Comparison of ENCODE assay signal across 8 cellular contexts in the genomic region with DNA sequence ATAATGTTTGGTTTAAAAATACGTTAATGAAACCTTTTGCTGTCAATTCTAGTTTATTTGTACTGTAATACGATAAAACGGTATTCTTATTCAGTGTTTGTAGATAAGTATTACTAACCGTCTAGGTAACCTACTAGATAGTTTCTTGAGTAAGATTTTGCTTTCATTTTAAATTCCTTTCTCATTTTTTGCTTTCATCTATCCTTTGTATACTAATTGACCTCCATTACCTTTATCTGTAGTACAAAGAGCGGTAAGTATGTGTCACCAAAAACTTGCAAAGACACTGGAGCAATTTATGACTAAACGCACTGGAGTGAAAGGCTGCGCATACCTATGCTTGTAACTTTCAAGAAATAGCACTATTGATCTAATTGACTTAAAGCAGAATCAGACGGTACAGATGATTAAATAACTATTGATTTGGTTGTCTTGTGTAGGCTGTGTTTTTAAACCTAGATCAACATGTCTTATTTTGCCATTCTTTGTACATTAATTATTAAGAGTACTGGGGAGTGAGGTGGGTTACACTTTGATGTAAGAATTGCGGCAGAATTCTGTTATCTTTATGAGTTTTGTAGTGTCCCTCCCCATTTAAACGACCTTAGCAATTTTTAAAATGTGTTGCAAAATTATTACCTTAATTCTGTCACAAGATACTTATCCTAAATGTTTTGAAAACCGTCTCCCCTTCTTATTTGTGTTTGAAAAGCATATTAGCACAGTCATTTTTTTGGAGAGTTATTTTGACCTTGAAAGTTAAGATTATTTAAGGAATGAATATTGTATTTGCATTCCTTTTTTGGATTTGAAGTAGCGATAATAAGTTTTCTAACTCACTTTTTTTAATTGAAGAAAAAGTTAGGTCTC. TPM values are rescaled to one million over a fixed set of nuclear protein-coding genes. Genes with fewer than 3 reads are reported as not detected.
DNase-seq lines count a peak whose midpoint lies in the region; ATAC-seq, FAIRE-seq and TF ChIP-seq lines count a peak whose summit lies in the region.

No MANE protein-coding gene starts in this region.

- ATAC-seq in K562 = no peak

- TF ChIP-seq EP300 in K562 (IDR thresholded peaks at IDR 0.05; ENCODE audit: low read length) = no peak

- POLR2A ChIA-PET in K562 (lab: Yijun Ruan, JAX) = interaction anchor here (0.8 kb wide), 2 partner anchors 167 to 838 kb away, joined by 3 read pairs; no protein-coding TSS in a partner anchor

- H3K9me1 ChIP-seq in K562 (ENCODE audit: control insufficient read depth, insufficient read depth, low read length) = no peaks in the 10 kb centered on the region

- FAIRE-seq in K562 (lab: Jason Lieb, UNC) (peak; percentile 77), urothelium cell line (lab: Jason Lieb, UNC) (no peak)

- no peaks in the 10 kb centered on the region for H3K9me3 ChIP-seq in BE2C
- no peaks in the 10 kb centered on the region for H3K9me3 ChIP-seq in KOPT-K1 (ENCODE audit: insufficient read depth, low read length, poor library complexity, severe bottlenecking)
- no peaks in the 10 kb centered on the region for H3K9me3 ChIP-seq in K562 (replicated peaks; ENCODE audit: control insufficient read depth, insufficient read depth, low read depth, low read length)

- H3K9ac ChIP-seq in K562 (ENCODE audit: insufficient read depth in 1 of 2, low read depth in 2 of 2, low read length in 2 of 2) = peak overlapping the region in 1 of 2 experiments; percentile 72; a peak in 3 of 4 replicates

- peak overlapping the region; percentile 85 for H3K27ac ChIP-seq in KOPT-K1 (ENCODE audit: low read depth, low read length, poor library complexity, severe bottlenecking)
- H3K27ac ChIP-seq in K562 (ENCODE audit: extremely low read depth, low read depth, low read length) = peak overlapping the region; percentile 80
- H3K27ac ChIP-seq in urinary bladder (ENCODE audit: low read depth) = peak overlapping the region; percentile 38

- 0 out of 2 replicates have a peak, but pooled peaks cover 3% of the 10 kb centered on the region for H4K20me1 ChIP-seq in K562 (replicated peaks; ENCODE audit: control insufficient read depth, insufficient read depth, low read length)

- H3K36me3 ChIP-seq in BE2C (no peaks in the 10 kb centered on the region), KOPT-K1 (ENCODE audit: insufficient read depth, low read length) (no peaks in the 10 kb centered on the region), K562 (ENCODE audit: control insufficient read depth, insufficient read depth, low read length) (no peaks in the 10 kb centered on the region), urinary bladder (ENCODE audit: insufficient read depth) (no peaks in the 10 kb centered on the region)

- intact Hi-C loops in K562 (cut with micrococcal nuclease) = loop anchor here (10.0 kb wide), 1 partner anchor 574 kb away; no protein-coding TSS in a partner anchor

- H3K4me2 ChIP-seq in K562 (ENCODE audit: insufficient read depth, low read length) = peak overlapping the region; percentile 79

- in situ Hi-C loops in K562 (cut with MboI) = no loop called here

- H2AFZ ChIP-seq in K562 (ENCODE audit: low read depth, low read length) = no peak overlapping the region

- TSS peak; percentile 38 for BruUV-seq in K562 (replicated peaks; lab: Mats Ljungman, UMichigan)

- peaks cover 5% of the 10 kb centered on the region; the same call in 1 of the 2 replicates for H3K4me1 ChIP-seq in BE2C
- no peaks in the 10 kb centered on the region; a peak in 4 of 5 replicates for H3K4me1 ChIP-seq in K562 (replicated peaks in 1 of 2; ENCODE audit: control insufficient read depth in 2 of 2, insufficient read depth in 2 of 2, low read length in 2 of 2)
- no peaks in the 10 kb centered on the region for H3K4me1 ChIP-seq in urinary bladder (ENCODE audit: insufficient read depth)

- H3K79me2 ChIP-seq in K562 (ENCODE audit: control insufficient read depth, insufficient read depth, low read length) = peaks cover 63% of the 10 kb centered on the region

- no peaks in the 10 kb centered on the region for H3K27me3 ChIP-seq in BE2C
- no peaks in the 10 kb centered on the region for H3K27me3 ChIP-seq in K562 (ENCODE audit: control insufficient read depth in 2 of 2, insufficient read depth in 2 of 2, low read length in 2 of 2)

- TF ChIP-seq CTCF in BE2C (IDR thresholded peaks at IDR 0.05; ENCODE audit: low read depth, low read length) = no peak
- TF ChIP-seq CTCF in K562 (IDR thresholded peaks at IDR 0.05 in 2 of 3, conservative IDR thresholded peaks at IDR 0.05 in 1 of 3; ENCODE audit: insufficient read depth in 2 of 3, low read depth in 1 of 3, low read length in 3 of 3) = no peak

- H3K4me3 ChIP-seq in BE2C (ENCODE audit: low read depth, low read length) = peak overlapping the region; percentile 83
- peak overlapping the region; percentile 78 for H3K4me3 ChIP-seq in K562
- peak overlapping the region; percentile 98 for H3K4me3 ChIP-seq in urinary bladder (ENCODE audit: low read depth, low read length)

- TF ChIP-seq RAD21 in K562 (CRISPR knock-in tag; conservative IDR thresholded peaks at IDR 0.05 in 1 of 2, IDR thresholded peaks at IDR 0.05 in 1 of 2) = no peak

- TF ChIP-seq POLR2A in K562 (conservative IDR thresholded peaks at IDR 0.05) = no peak

- CTCF ChIA-PET in K562 (lab: Yijun Ruan, JAX; ENCODE audit: low intra/inter-chr PET ratio) = no interaction called here

- DNase-seq in BE2C (no peak), K562 (ENCODE audit: extremely low read depth in 1 of 4, low spot score in 3 of 4) (peak in 1 of 4 experiments; percentile 32), lung microvascular endothelial cell (ENCODE audit: low read depth in 2 of 2) (peak; percentile 5 to 28), NCI-H128 (lab: John Stamatoyannopoulos, UW; ENCODE audit: unreplicated experiment) (no peak), NCI-H524 treated with DMSO at 0.1 percent for 48 hours (lab: John Stamatoyannopoulos, UW) (no peak), urothelium cell line (ENCODE audit: low spot score) (no peak)

- 6% methylated on average over 12 of the region's 12 CpGs for WGBS in K562 (ENCODE audit: insufficient coverage, low coverage, missing lambda C conversion rate)
- WGBS in urinary bladder = 34% methylated on average over 12 of the region's 12 CpGs

TF ChIP-seq in K562, 482 proteins besides CTCF, POLR2A, EP300 and RAD21 (continues in another document):
- TF ChIP-seq HNRNPK (IDR thresholded peaks at IDR 0.05; ENCODE audit: low read depth, low read length, poor library complexity, severe bottlenecking) = no peak
- TF ChIP-seq, protein P1, sequence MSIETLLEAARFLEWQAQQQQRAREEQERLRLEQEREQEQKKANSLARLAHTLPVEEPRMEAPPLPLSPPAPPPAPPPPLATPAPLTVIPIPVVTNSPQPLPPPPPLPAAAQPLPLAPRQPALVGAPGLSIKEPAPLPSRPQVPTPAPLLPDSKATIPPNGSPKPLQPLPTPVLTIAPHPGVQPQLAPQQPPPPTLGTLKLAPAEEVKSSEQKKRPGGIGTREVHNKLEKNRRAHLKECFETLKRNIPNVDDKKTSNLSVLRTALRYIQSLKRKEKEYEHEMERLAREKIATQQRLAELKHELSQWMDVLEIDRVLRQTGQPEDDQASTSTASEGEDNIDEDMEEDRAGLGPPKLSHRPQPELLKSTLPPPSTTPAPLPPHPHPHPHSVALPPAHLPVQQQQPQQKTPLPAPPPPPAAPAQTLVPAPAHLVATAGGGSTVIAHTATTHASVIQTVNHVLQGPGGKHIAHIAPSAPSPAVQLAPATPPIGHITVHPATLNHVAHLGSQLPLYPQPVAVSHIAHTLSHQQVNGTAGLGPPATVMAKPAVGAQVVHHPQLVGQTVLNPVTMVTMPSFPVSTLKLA (conservative IDR thresholded peaks at IDR 0.05) = no peak
- TF ChIP-seq HNRNPLL (IDR thresholded peaks at IDR 0.05; ENCODE audit: low read depth, low read length, poor library complexity, severe bottlenecking) = peak; percentile 25
- no peak for TF ChIP-seq RFX1 (IDR thresholded peaks at IDR 0.05)
- TF ChIP-seq CHD1 (IDR thresholded peaks at IDR 0.05; ENCODE audit: low read length) = peak; percentile 19
- 0 out of 2 replicates have a peak, but pooled peaks have one; percentile 14 for TF ChIP-seq ARID1B (IDR thresholded peaks at IDR 0.05)
- TF ChIP-seq ZNF253 (CRISPR knock-in tag; conservative IDR thresholded peaks at IDR 0.05) = no peak
- TF ChIP-seq SMARCA4 (IDR thresholded peaks at IDR 0.05) = 0 out of 2 replicates have a peak, but pooled peaks have one; percentile 22
- TF ChIP-seq NRF1 (conservative IDR thresholded peaks at IDR 0.05 in 1 of 2, IDR thresholded peaks at IDR 0.05 in 1 of 2) = peak; percentile 42 to 56
- no peak for TF ChIP-seq OTX1 (CRISPR knock-in tag; IDR thresholded peaks at IDR 0.05)
- TF ChIP-seq SMAD3 (CRISPR knock-in tag; conservative IDR thresholded peaks at IDR 0.05) = no peak
- TF ChIP-seq NFRKB (IDR thresholded peaks at IDR 0.05; ENCODE audit: low read depth) = no peak

RNA-seq across cellular contexts. Expression of a gene that starts 1.9 kb away (rescaled TPM):
- 28.2 TPM for polyA plus RNA-seq in BE2C (2012; ENCODE audit: insufficient read depth, insufficient read length, low read depth)
- total RNA-seq in K562 (2011; cell fraction: chromatin; rRNA removed; ENCODE audit: low replicate concordance) = 4.8 and 32.4 TPM in 2 replicates
- 2.0 and 4.3 TPM in 2 replicates for total RNA-seq in K562 (2011; cell fraction: nucleolus; rRNA removed)
- 8.2 and 10.0 TPM in 2 replicates for total RNA-seq in K562 (2011; cell fraction: nucleoplasm; rRNA removed)
- total RNA-seq in K562 (2014; rRNA removed) (10.2 and 10.4 TPM in 2 replicates), K562 (2014; rRNA removed; fragmentation: Illumina TruSeq; extraction: Trizol) (21.8 and 27.3 TPM in 2 replicates), K562 (2015; rRNA removed; fragmentation: Illumina TruSeq; extraction: Trizol) (21.1 and 21.2 TPM in 2 replicates), K562 (2021) (20.8 and 21.5 TPM in 2 replicates), lung microvascular endothelial cell (21.4 and 23.2 TPM in 2 replicates), urinary bladder (338 TPM)
- polyA plus RNA-seq in K562 (2011; rRNA removed) (10.4 and 12.7 TPM in 2 replicates), K562 (2014; fragmentation: Illumina TruSeq; extraction: Trizol) (9.6 and 12.1 TPM in 2 replicates), K562 (2014; fragmentation: Nextera tagmentation; extraction: Ambion mirVana) (1 to 10 TPM; 3.1 to 4.4 TPM), K562 (2014; rRNA removed) (6.2 and 7.6 TPM in 2 replicates), urinary bladder (27.1 TPM)
- 1.4 and 3.6 TPM in 2 replicates for polyA plus RNA-seq in K562 (2011; cell fraction: cytosol; rRNA removed)
- polyA plus RNA-seq in K562 (2011; cell fraction: nucleus; rRNA removed) = 3.0 and 4.7 TPM in 2 replicates
- 9.6 and 11.4 TPM in 2 replicates for polyA plus RNA-seq in K562 (2012)
- 47.5 and 58.8 TPM in 2 replicates for polyA minus RNA-seq in K562 (2011; rRNA and poly(A)+ RNA removed)
- 13.1 and 19.8 TPM in 2 replicates for polyA minus RNA-seq in K562 (2011; cell fraction: cytosol; rRNA and poly(A)+ RNA removed)
- 8.8 and 18.4 TPM in 2 replicates for polyA minus RNA-seq in K562 (2011; cell fraction: nucleus; rRNA and poly(A)+ RNA removed)

Comparison
In these comparisons a context has a peak if more than half of its experiments do, and no peak if none do; other contexts are left out.
1. DNase-seq: peak in lung microvascular endothelial cell (2 of 2); none in BE2C (single experiment), NCI-H128 (single experiment), NCI-H524 treated with DMSO at 0.1 percent for 48 hours (single experiment) and urothelium cell line (single experiment).
2. RNA of a gene that starts 1.9 kb away (total RNA-seq): 338 TPM in urinary bladder (single experiment); 21.4 to 23.2 TPM in lung microvascular endothelial cell and 2.0 to 32.4 TPM in K562; every median in the first group is over 10 times any median in the second.
3. Peak in every context shown above with its lines, with median percentiles within 50 percentile points of each other: H3K4me3 ChIP-seq and H3K27ac ChIP-seq.